In genomic region chr11:130601764-130602163, GRCh38 we compare ENCODE assay signal across 24 cellular contexts.
DNase-seq lines count a peak whose midpoint lies in the region; ATAC-seq and TF ChIP-seq lines count a peak whose summit lies in the region.
"Had no signal": no experiment of that assay in that cellular context is flagged by ENCODE, and none has a peak within 500 bp of the region (broad histone marks: within the 10 kb centered on the region; RNA-seq: fewer than 3 reads in every experiment).

No MANE protein-coding gene starts in this region.

- ATAC-seq in heart right ventricle: no peak
- no peak for ATAC-seq in Right ventricle myocardium superior (ENCODE audit: poor library complexity)
- no peak for ATAC-seq in T-helper 17 cell
- ATAC-seq: activated CD4-positive, alpha-beta T cell treated with anti-CD3 and anti-CD28 coated beads for 36 hours had no signal

- intact Hi-C loops in heart right ventricle (cut with DNase I): loop anchor here in 1 of 10 donors (10.0 kb wide), 1 partner anchor 147 kb away; no protein-coding TSS in a partner anchor
- intact Hi-C loops in Right ventricle myocardium superior (cut with DNase I): no loop called here
- intact Hi-C loops in esophagus squamous epithelium (cut with DNase I): no loop called here
- intact Hi-C loops in uterus (cut with DNase I; ENCODE audit: low total_unique reads): no loop called here

- H3K36me3 Mint-ChIP-seq in activated CD4-positive, alpha-beta memory T cell treated with anti-CD3 and anti-CD28 coated beads, Interleukin-2, amount 10 ng/mL, durations not matched to agents 7 days and 5 days (ENCODE audit: low read depth): no peaks in the 10 kb centered on the region
- H3K36me3 Mint-ChIP-seq in T-helper 17 cell (ENCODE audit: low read depth): peaks cover 2% of the 10 kb centered on the region
- H3K36me3 Mint-ChIP-seq: activated naive CD8-positive, alpha-beta T cell; CD14-positive monocyte; type B pancreatic cell had no signal

- no peak overlapping the region for H3K27ac Mint-ChIP-seq in activated CD4-positive, alpha-beta memory T cell treated with anti-CD3 and anti-CD28 coated beads, Interleukin-2, amount 10 ng/mL, durations not matched to agents 7 days and 5 days
- H3K27ac Mint-ChIP-seq in T-helper 17 cell: no peak overlapping the region
- H3K27ac Mint-ChIP-seq: activated CD4-positive, alpha-beta T cell treated with anti-CD3 and anti-CD28 coated beads for 36 hours; activated naive CD8-positive, alpha-beta T cell; memory B cell had no signal

- H3K4me3 ChIP-seq in heart right ventricle: no peak overlapping the region
- H3K4me3 ChIP-seq in esophagus squamous epithelium: no peak overlapping the region
- H3K4me3 ChIP-seq in muscle layer of duodenum (ENCODE audit: low read depth in 1 of 2, low read length in 2 of 2): no peak overlapping the region
- no peak overlapping the region for H3K4me3 ChIP-seq in uterus
- H3K4me3 ChIP-seq: PC-9, right lobe of liver had no signal

- DNase-seq in heart right ventricle: no peak
- no peak for DNase-seq in Right ventricle myocardium superior
- DNase-seq in esophagus squamous epithelium (lab: John Stamatoyannopoulos, UW): no peak
- DNase-seq in uterus: no peak
- DNase-seq in activated CD4-positive, alpha-beta memory T cell treated with anti-CD3 and anti-CD28 coated beads, Interleukin-2, amount 10 ng/mL, durations not matched to agents 7 days and 5 days: no peak
- DNase-seq in stimulated activated CD4-positive, alpha-beta T cell treated with anti-CD3 and anti-CD28 coated beads, Interleukin-4, amount 100 ng/mL, for 24 hours: no peak
- DNase-seq in T-helper 17 cell: no peak
- DNase-seq: activated CD4-positive, alpha-beta T cell treated with anti-CD3 and anti-CD28 coated beads for 36 hours; activated CD8-positive, alpha-beta memory T cell treated with anti-CD3 and anti-CD28 coated beads for 24 hours; activated effector memory CD4-positive, alpha-beta T cell treated with Interleukin-2 at 50 U/mL for 16 hours; Caco-2; DMS53; effector CD4-positive, alpha-beta T cell; NCI-H1436 treated with DMSO at 0.1 percent for 48 hours; NCI-H345; PC-9; right lobe of liver; stimulated activated CD4-positive, alpha-beta T cell treated with anti-CD3 and anti-CD28 coated beads, Interleukin-12 subunit alpha, Interleukin-12 subunit beta, amount 100 ng/mL, for 4 hours; stimulated activated CD4-positive, alpha-beta T cell treated with anti-CD3 and anti-CD28 coated beads, Interleukin-2, amount 100 ng/mL, for 48 hours had no signal

- H3K27me3 Mint-ChIP-seq in activated CD4-positive, alpha-beta memory T cell treated with anti-CD3 and anti-CD28 coated beads, Interleukin-2, amount 10 ng/mL, durations not matched to agents 7 days and 5 days: no peaks in the 10 kb centered on the region
- no peaks in the 10 kb centered on the region for H3K27me3 Mint-ChIP-seq in T-helper 17 cell
- H3K27me3 Mint-ChIP-seq: activated CD4-positive, alpha-beta T cell treated with anti-CD3 and anti-CD28 coated beads for 36 hours; activated naive CD8-positive, alpha-beta T cell; memory B cell had no signal

- TF ChIP-seq CTCF in heart right ventricle (IDR thresholded peaks at IDR 0.05): no peak
- TF ChIP-seq CTCF in esophagus squamous epithelium (IDR thresholded peaks at IDR 0.05): no peak
- TF ChIP-seq CTCF in uterus (IDR thresholded peaks at IDR 0.05): no peak

- WGBS in heart right ventricle, 2 donors: 94 to 96% methylated on average over 14 of the region's 14 CpGs
- 87 to 93% methylated on average over 3 to 12 of the region's 14 CpGs for WGBS in esophagus squamous epithelium, 2 donors

- H3K4me1 ChIP-seq in heart right ventricle: peaks cover 3 to 35% (median 21%) of the 10 kb centered on the region in 9 donors
- peaks cover 0 to 18% (median 0%) of the 10 kb centered on the region in 3 donors for H3K4me1 ChIP-seq in esophagus squamous epithelium
- peaks cover 5 to 8% of the 10 kb centered on the region in 2 donors for H3K4me1 ChIP-seq in muscle layer of duodenum (ENCODE audit: control insufficient read depth in 1 of 2, insufficient read depth in 2 of 2, low read length in 2 of 2)
- H3K4me1 ChIP-seq in uterus: peaks cover 1 to 26% of the 10 kb centered on the region in 2 donors
- H3K4me1 ChIP-seq: Caco-2, right lobe of liver had no signal

- H3K9me3 ChIP-seq in heart right ventricle (no peaks in the 10 kb centered on the region), esophagus squamous epithelium (no peaks in the 10 kb centered on the region), muscle layer of duodenum (ENCODE audit: control insufficient read depth in 1 of 2, low read length in 2 of 2) (no peaks in the 10 kb centered on the region), uterus (no peaks in the 10 kb centered on the region), T-helper 17 cell (ENCODE audit: control insufficient read depth, low read length, poor library complexity, severe bottlenecking) (no peaks in the 10 kb centered on the region)
- H3K9me3 ChIP-seq: Caco-2, right lobe of liver had no signal

- TF ChIP-seq POLR2A in esophagus squamous epithelium (IDR thresholded peaks at IDR 0.05) (no peak), uterus (IDR thresholded peaks at IDR 0.05) (no peak)

- H3K27ac ChIP-seq in heart right ventricle (peak overlapping the region in 6 of 10 donors; percentile 46 to 62 (median 60)), esophagus squamous epithelium (peak overlapping the region in 3 of 4 donors; percentile 50 to 73 (median 64)), muscle layer of duodenum (ENCODE audit: low read length) (peak overlapping the region; percentile 57), uterus (peak overlapping the region; percentile 4 to 19)
- H3K27ac ChIP-seq: PC-9, right lobe of liver had no signal

- H3K4me3 Mint-ChIP-seq in activated CD4-positive, alpha-beta memory T cell treated with anti-CD3 and anti-CD28 coated beads, Interleukin-2, amount 10 ng/mL, durations not matched to agents 7 days and 5 days: no peak overlapping the region
- H3K4me3 Mint-ChIP-seq in T-helper 17 cell: no peak overlapping the region
- H3K4me3 Mint-ChIP-seq: activated CD4-positive, alpha-beta T cell treated with anti-CD3 and anti-CD28 coated beads for 36 hours; activated naive CD8-positive, alpha-beta T cell; CD14-positive monocyte; memory B cell; type B pancreatic cell had no signal

- CTCF ChIA-PET in activated CD4-positive, alpha-beta memory T cell treated with anti-CD3 and anti-CD28 coated beads, Interleukin-2, amount 10 ng/mL, durations not matched to agents 7 days and 5 days (lab: Charles Lee): no interaction called here

- POLR2A ChIA-PET in activated CD4-positive, alpha-beta memory T cell treated with anti-CD3 and anti-CD28 coated beads, Interleukin-2, amount 10 ng/mL, durations not matched to agents 7 days and 5 days (lab: Charles Lee): no interaction called here

- no peaks in the 10 kb centered on the region for H3K9me3 Mint-ChIP-seq in activated CD4-positive, alpha-beta memory T cell treated with anti-CD3 and anti-CD28 coated beads, Interleukin-2, amount 10 ng/mL, durations not matched to agents 7 days and 5 days

- no peaks in the 10 kb centered on the region for H3K36me3 ChIP-seq in heart right ventricle
- no peaks in the 10 kb centered on the region for H3K36me3 ChIP-seq in esophagus squamous epithelium
- H3K36me3 ChIP-seq in muscle layer of duodenum (ENCODE audit: control insufficient read depth in 1 of 2, insufficient read depth in 2 of 2, low read length in 2 of 2): no peaks in the 10 kb centered on the region
- H3K36me3 ChIP-seq in uterus: no peaks in the 10 kb centered on the region
- H3K36me3 ChIP-seq: right lobe of liver had no signal

- no peaks in the 10 kb centered on the region for H3K4me1 Mint-ChIP-seq in activated CD4-positive, alpha-beta memory T cell treated with anti-CD3 and anti-CD28 coated beads, Interleukin-2, amount 10 ng/mL, durations not matched to agents 7 days and 5 days
- no peaks in the 10 kb centered on the region for H3K4me1 Mint-ChIP-seq in T-helper 17 cell
- H3K4me1 Mint-ChIP-seq: activated CD4-positive, alpha-beta T cell treated with anti-CD3 and anti-CD28 coated beads for 36 hours; memory B cell had no signal

- H3K27me3 ChIP-seq in heart right ventricle (no peaks in the 10 kb centered on the region), esophagus squamous epithelium (no peaks in the 10 kb centered on the region), muscle layer of duodenum (ENCODE audit: low read depth, low read length) (no peaks in the 10 kb centered on the region), uterus (no peaks in the 10 kb centered on the region)
- H3K27me3 ChIP-seq: right lobe of liver had no signal

Comparison
In these comparisons a context has a peak if more than half of its experiments do, and no peak if none do; other contexts are left out.
1. H3K27ac ChIP-seq: peak in every context shown above with its lines; median percentile 64 in esophagus squamous epithelium; 60 in heart right ventricle; 57 in muscle layer of duodenum; 12 in uterus.